26 cellular contexts compared by ENCODE assay signal in the genomic region with DNA sequence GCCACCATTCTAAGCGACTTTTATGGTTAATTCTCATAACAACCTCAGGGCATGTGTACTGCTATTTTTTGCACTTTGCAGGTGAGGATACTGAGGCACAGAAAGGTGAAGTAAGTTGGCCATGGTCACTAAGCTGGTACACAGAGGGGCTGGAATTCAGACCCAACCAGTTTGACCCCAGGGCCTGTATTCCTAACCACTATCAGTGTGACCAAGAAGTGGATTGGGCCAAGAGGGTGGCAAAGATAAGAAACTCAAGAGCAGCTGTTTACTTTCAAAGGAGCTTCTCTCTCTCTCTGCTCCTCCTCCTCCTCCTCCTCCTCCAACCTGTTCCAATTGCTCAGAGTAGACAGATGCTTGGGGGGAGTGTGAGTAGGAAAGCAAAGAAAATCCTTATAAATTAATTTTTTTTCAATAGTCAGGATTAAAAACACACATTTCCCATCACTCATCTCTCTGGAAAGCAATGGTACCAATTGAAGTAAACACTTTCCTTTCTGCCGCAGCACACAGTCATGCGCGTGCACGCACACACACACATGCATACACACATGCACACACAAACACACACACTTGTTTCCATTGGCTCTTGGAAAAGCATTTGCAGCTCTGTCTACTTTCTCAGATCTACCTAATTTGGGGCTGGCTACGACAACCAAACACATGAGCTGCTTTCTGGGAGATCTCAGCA.
"Had no signal": no experiment of that assay in that cellular context is flagged by ENCODE, and none has a peak within 500 bp of the region (broad histone marks: within the 10 kb centered on the region; RNA-seq: fewer than 3 reads in every experiment).

No MANE protein-coding gene starts in this region.

- H3K27ac ChIP-seq: colonic mucosa, epithelial cell of prostate, foreskin keratinocyte, gastroesophageal sphincter, heart left ventricle, hepatocyte, left lung, lower lobe of right lung had no signal

- H3K27ac Mint-ChIP-seq: dendritic cell treated with granulocyte-macrophage colony-stimulating factor and Interleukin-4, amounts not matched to agents 40 ng/mL and 50 ng/mL, for 4 days; effector memory CD8-positive, alpha-beta T cell; endodermal cell; immature natural killer cell; naive thymus-derived CD4-positive, alpha-beta T cell had no signal

- H3K36me3 ChIP-seq: colonic mucosa, gastroesophageal sphincter, heart left ventricle, left lung, lower lobe of right lung had no signal

- H3K4me3 Mint-ChIP-seq: dendritic cell treated with granulocyte-macrophage colony-stimulating factor and Interleukin-4, amounts not matched to agents 40 ng/mL and 50 ng/mL, for 4 days; effector memory CD8-positive, alpha-beta T cell; endodermal cell; immature natural killer cell; naive thymus-derived CD4-positive, alpha-beta T cell had no signal

- H3K4me1 ChIP-seq: colonic mucosa, foreskin keratinocyte, gastroesophageal sphincter, heart left ventricle, left lung, lower lobe of right lung had no signal

- H3K4me1 Mint-ChIP-seq: immature natural killer cell; naive thymus-derived CD4-positive, alpha-beta T cell had no signal

- ATAC-seq: effector memory CD8-positive, alpha-beta T cell; esophagus mucosa; foreskin keratinocyte; gastroesophageal sphincter; heart left ventricle; left colon; left lung; left ventricle myocardium superior; lower lobe of right lung; naive thymus-derived CD4-positive, alpha-beta T cell had no signal

- H3K9me3 ChIP-seq: colonic mucosa, gastroesophageal sphincter, heart left ventricle, left lung, lower lobe of right lung had no signal

- H3K4me3 ChIP-seq: colonic mucosa, gastroesophageal sphincter, heart left ventricle, hepatocyte, left lung, lower lobe of right lung had no signal

- H3K9me3 Mint-ChIP-seq: dendritic cell treated with granulocyte-macrophage colony-stimulating factor and Interleukin-4, amounts not matched to agents 40 ng/mL and 50 ng/mL, for 4 days had no signal

- H3K27me3 Mint-ChIP-seq: dendritic cell treated with granulocyte-macrophage colony-stimulating factor and Interleukin-4, amounts not matched to agents 40 ng/mL and 50 ng/mL, for 4 days; effector memory CD8-positive, alpha-beta T cell; naive thymus-derived CD4-positive, alpha-beta T cell had no signal

- H3K36me3 Mint-ChIP-seq: immature natural killer cell; naive thymus-derived CD4-positive, alpha-beta T cell had no signal

- DNase-seq: colonic mucosa; cortex of kidney; effector CD8-positive, alpha-beta T cell; effector memory CD8-positive, alpha-beta T cell; endodermal cell; foreskin keratinocyte; heart left ventricle; hypothalamus; immature natural killer cell; islet precursor cell; kidney; kidney glomerular epithelial cell; left colon; left lung; left ventricle myocardium superior; lower lobe of right lung; mesenchymal stem cell; midbrain; naive thymus-derived CD4-positive, alpha-beta T cell had no signal

- H3K27me3 ChIP-seq: colonic mucosa, foreskin keratinocyte, gastroesophageal sphincter, hepatocyte, left lung had no signal

- H2AFZ ChIP-seq: hepatocyte had no signal

- H3K79me2 ChIP-seq: hepatocyte had no signal

- H3K4me2 ChIP-seq: hepatocyte had no signal

- FAIRE-seq: endometrium, frontal cortex, kidney had no signal
